Comparison of ENCODE assay signal across 1 cellular context in the genomic region with DNA sequence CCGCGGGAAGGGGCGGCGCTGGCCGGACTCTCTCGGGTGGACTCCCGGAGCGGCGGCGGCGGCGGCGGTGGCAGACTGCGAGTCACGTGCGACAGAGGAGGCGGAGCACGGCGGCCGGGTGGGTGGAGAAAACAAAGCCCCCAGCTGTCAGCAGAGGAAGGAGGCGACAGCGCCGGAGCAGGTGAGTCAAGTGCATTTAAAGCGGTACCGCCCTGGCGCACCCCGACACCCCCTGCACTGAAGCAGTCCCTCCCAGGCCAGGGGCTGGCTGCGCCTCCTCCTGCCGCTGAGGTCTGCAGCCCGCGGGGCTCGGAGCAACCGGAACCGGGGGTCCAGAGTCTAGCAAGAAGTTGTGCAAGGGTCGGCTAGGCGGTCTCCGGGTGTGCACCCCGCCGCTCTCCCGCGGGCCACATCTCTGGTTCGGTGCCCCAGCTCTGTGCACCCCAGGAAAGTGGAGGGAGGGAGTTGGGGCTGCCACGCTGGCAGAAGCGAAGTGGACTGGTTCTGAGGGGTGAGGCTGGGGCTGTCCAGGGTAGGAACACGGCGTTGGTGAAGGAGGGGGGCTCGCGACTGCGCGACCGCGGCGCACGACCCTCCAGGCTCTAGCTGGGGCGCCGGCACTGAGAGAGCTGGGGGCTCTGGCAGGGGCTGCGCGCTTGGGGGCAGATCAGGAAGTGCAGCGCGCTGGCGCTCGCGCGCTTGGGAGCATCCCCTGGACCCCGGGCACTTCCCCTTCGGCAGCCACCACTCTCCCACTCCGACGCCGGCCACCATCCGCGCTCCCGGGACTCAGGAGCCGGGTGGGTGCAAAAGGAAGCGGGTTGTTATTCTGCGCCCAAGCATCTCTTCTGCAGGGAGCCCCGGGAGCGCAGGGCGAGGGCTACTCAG.
TF ChIP-seq lines count a peak whose summit lies in the region.

No MANE protein-coding gene starts in this region.

TF ChIP-seq in neural cell, 6 proteins besides CTCF, POLR2A, EP300 and RAD21 (continued from another document):
- TF ChIP-seq, protein P1, sequence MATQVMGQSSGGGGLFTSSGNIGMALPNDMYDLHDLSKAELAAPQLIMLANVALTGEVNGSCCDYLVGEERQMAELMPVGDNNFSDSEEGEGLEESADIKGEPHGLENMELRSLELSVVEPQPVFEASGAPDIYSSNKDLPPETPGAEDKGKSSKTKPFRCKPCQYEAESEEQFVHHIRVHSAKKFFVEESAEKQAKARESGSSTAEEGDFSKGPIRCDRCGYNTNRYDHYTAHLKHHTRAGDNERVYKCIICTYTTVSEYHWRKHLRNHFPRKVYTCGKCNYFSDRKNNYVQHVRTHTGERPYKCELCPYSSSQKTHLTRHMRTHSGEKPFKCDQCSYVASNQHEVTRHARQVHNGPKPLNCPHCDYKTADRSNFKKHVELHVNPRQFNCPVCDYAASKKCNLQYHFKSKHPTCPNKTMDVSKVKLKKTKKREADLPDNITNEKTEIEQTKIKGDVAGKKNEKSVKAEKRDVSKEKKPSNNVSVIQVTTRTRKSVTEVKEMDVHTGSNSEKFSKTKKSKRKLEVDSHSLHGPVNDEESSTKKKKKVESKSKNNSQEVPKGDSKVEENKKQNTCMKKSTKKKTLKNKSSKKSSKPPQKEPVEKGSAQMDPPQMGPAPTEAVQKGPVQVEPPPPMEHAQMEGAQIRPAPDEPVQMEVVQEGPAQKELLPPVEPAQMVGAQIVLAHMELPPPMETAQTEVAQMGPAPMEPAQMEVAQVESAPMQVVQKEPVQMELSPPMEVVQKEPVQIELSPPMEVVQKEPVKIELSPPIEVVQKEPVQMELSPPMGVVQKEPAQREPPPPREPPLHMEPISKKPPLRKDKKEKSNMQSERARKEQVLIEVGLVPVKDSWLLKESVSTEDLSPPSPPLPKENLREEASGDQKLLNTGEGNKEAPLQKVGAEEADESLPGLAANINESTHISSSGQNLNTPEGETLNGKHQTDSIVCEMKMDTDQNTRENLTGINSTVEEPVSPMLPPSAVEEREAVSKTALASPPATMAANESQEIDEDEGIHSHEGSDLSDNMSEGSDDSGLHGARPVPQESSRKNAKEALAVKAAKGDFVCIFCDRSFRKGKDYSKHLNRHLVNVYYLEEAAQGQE (IDR thresholded peaks at IDR 0.05; ENCODE audit: borderline replicate concordance), result peak; percentile 43
